1 cellular context compared by ENCODE assay signal in the genomic region with DNA sequence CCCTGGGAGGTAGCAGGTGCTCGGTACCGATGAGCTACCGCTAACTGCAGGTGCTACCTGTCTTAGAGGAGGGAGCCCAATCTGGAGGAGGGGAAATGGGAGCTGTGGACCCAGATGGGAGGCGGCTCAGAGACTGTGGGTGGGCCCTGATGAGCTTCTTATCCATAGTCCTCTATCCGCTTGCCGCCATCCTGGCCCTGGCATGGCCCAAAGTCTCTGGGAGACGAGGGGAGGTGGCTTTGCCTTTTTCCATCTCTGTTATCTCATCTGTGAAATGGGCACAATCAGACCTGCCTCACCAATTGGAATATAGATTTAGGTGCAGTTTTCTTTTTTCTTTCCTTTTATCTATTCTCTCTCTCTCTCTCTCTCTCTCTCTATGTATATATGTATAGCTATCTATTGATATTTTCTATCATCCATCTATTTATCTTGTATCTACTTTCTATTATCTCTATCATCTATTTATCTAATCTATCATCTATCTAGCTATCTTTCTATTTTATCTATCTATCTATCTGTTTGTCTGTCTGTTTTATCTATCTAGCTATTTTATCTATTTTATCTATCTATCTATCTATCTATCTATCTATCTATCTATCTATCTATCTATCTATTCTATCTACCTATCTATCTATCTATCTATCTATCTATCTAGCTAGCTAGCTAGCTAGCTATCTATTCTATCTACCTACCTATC.
TF ChIP-seq lines count a peak whose summit lies in the region.

No MANE protein-coding gene starts in this region.

TF ChIP-seq in liver, 16 proteins besides CTCF, POLR2A, EP300 and RAD21 (continued from another document):
- TF ChIP-seq, protein P1, sequence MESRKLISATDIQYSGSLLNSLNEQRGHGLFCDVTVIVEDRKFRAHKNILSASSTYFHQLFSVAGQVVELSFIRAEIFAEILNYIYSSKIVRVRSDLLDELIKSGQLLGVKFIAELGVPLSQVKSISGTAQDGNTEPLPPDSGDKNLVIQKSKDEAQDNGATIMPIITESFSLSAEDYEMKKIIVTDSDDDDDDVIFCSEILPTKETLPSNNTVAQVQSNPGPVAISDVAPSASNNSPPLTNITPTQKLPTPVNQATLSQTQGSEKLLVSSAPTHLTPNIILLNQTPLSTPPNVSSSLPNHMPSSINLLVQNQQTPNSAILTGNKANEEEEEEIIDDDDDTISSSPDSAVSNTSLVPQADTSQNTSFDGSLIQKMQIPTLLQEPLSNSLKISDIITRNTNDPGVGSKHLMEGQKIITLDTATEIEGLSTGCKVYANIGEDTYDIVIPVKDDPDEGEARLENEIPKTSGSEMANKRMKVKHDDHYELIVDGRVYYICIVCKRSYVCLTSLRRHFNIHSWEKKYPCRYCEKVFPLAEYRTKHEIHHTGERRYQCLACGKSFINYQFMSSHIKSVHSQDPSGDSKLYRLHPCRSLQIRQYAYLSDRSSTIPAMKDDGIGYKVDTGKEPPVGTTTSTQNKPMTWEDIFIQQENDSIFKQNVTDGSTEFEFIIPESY (IDR thresholded peaks at IDR 0.05) = no peak
- TF ChIP-seq FOXA2 (IDR thresholded peaks at IDR 0.05) = no peak
- TF ChIP-seq, protein P2, sequence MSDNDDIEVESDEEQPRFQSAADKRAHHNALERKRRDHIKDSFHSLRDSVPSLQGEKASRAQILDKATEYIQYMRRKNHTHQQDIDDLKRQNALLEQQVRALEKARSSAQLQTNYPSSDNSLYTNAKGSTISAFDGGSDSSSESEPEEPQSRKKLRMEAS (IDR thresholded peaks at IDR 0.05) = no peak
- no peak for TF ChIP-seq FOXA1 (IDR thresholded peaks at IDR 0.05)
- no peak for TF ChIP-seq EGR1 (IDR thresholded peaks at IDR 0.05; ENCODE audit: low read depth in 2 of 2)
- TF ChIP-seq GABPA (IDR thresholded peaks at IDR 0.05 in 1 of 2, conservative IDR thresholded peaks at IDR 0.05 in 1 of 2) = no peak
- no peak for TF ChIP-seq RXRA (IDR thresholded peaks at IDR 0.05)
- TF ChIP-seq, protein P3, sequence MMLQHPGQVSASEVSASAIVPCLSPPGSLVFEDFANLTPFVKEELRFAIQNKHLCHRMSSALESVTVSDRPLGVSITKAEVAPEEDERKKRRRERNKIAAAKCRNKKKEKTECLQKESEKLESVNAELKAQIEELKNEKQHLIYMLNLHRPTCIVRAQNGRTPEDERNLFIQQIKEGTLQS (IDR thresholded peaks at IDR 0.05) = no peak
- TF ChIP-seq HNF4A (conservative IDR thresholded peaks at IDR 0.05) = no peak
- no peak for TF ChIP-seq JUND (IDR thresholded peaks at IDR 0.05)
- no peak for TF ChIP-seq NR2F2 (IDR thresholded peaks at IDR 0.05)
TF ChIP-seq in liver: peak in this region for 0.
